Comparison of ENCODE assay signal across 1 cellular context in genomic region chr6:136550330-136551071, GRCh38.
TF ChIP-seq lines count a peak whose summit lies in the region.

Gene MAP7, minus strand, starts transcription at chr6:136550422. Its CDS starts 14 bp downstream, at chr6:136550408.

TF ChIP-seq in K562, 482 proteins besides CTCF, POLR2A, EP300 and RAD21 (continued from another document and continues in another):
- TF ChIP-seq ZNF407 (IDR thresholded peaks at IDR 0.05; ENCODE audit: low read depth) (no peak), COPS2 (conservative IDR thresholded peaks at IDR 0.05) (no peak), CBFB (CRISPR knock-in tag; IDR thresholded peaks at IDR 0.05) (no peak), HDAC3 (IDR thresholded peaks at IDR 0.05; ENCODE audit: borderline replicate concordance, partially characterized antibody) (no peak), MTA1 (IDR thresholded peaks at IDR 0.05; ENCODE audit: borderline replicate concordance) (0 out of 2 replicates have a peak, but pooled peaks have one; percentile 36), TCF3 (CRISPR knock-in tag; IDR thresholded peaks at IDR 0.05) (peak; percentile 48; the same call in 1 of the 2 replicates), USF1 (CRISPR knock-in tag; IDR thresholded peaks at IDR 0.05) (0 out of 2 replicates have a peak, but pooled peaks have one; percentile 9), SPI1 (IDR thresholded peaks at IDR 0.05; ENCODE audit: borderline replicate concordance, low read depth, low read length) (no peak), USF2 (CRISPR knock-in tag; IDR thresholded peaks at IDR 0.05) (peak; percentile 14; the same call in 1 of the 2 replicates), MEIS2 (IDR thresholded peaks at IDR 0.05; ENCODE audit: partially characterized antibody) (peak; percentile 8), SMARCB1 (IDR thresholded peaks at IDR 0.05; ENCODE audit: insufficient read length, low read depth) (no peak), MYC (IDR thresholded peaks at IDR 0.05; ENCODE audit: low read depth, low read length) (no peak; the same call in 1 of the 2 replicates), MYC (CRISPR knock-in tag; IDR thresholded peaks at IDR 0.05; ENCODE audit: borderline replicate concordance, low read depth) (no peak), KDM2B (CRISPR knock-in tag; IDR thresholded peaks at IDR 0.05) (no peak), ELK3 (CRISPR knock-in tag; IDR thresholded peaks at IDR 0.05) (no peak), RBM39 (optimal IDR thresholded peaks at IDR 0.05; ENCODE audit: low read depth, low read length) (no peak), SMAD1 (IDR thresholded peaks at IDR 0.05; ENCODE audit: low read depth, low read length, partially characterized antibody) (no peak), ATF6 (CRISPR knock-in tag; IDR thresholded peaks at IDR 0.05) (peak; percentile 62; the same call in 1 of the 2 replicates), RBFOX2 (IDR thresholded peaks at IDR 0.05; ENCODE audit: low read depth, low read length) (peak; percentile 77), RBM25 (IDR thresholded peaks at IDR 0.05; ENCODE audit: low read depth, low read length, severe bottlenecking) (peak; percentile 35), SRSF9 (IDR thresholded peaks at IDR 0.05; ENCODE audit: borderline replicate concordance, low read depth, low read length) (no peak), KLF13 (tag; IDR thresholded peaks at IDR 0.05; ENCODE audit: borderline replicate concordance, low read depth) (peak; percentile 79), ZC3H8 (IDR thresholded peaks at IDR 0.05) (no peak), ZNF133 (CRISPR knock-in tag; IDR thresholded peaks at IDR 0.05) (no peak), ETV1 (tag; conservative IDR thresholded peaks at IDR 0.05; ENCODE audit: low read depth) (peak; percentile 62), U2AF1 (optimal IDR thresholded peaks at IDR 0.05; ENCODE audit: low read depth, low read length) (no peak), GTF2F1 (IDR thresholded peaks at IDR 0.05; ENCODE audit: low read depth, low read length) (no peak), MCM2 (IDR thresholded peaks at IDR 0.05; ENCODE audit: low read depth) (no peak), THRAP3 (IDR thresholded peaks at IDR 0.05; ENCODE audit: borderline replicate concordance) (no peak), E2F4 (CRISPR knock-in tag; IDR thresholded peaks at IDR 0.05; ENCODE audit: low read depth) (no peak), MECOM (CRISPR knock-in tag; IDR thresholded peaks at IDR 0.05) (peak; percentile 52; the same call in 1 of the 2 replicates), MEF2A (IDR thresholded peaks at IDR 0.05; ENCODE audit: control insufficient read depth, low read depth, low read length) (no peak), ZNF41 (CRISPR knock-in tag; conservative IDR thresholded peaks at IDR 0.05) (no peak), HMGXB4 (CRISPR knock-in tag; IDR thresholded peaks at IDR 0.05) (peak; percentile 72; the same call in 1 of the 2 replicates), MXD1 (CRISPR knock-in tag; IDR thresholded peaks at IDR 0.05; ENCODE audit: borderline replicate concordance, poor library complexity, severe bottlenecking) (no peak), ZNF280A (IDR thresholded peaks at IDR 0.05; ENCODE audit: low read depth, partially characterized antibody) (no peak), AFF4 (CRISPR knock-in tag; IDR thresholded peaks at IDR 0.05) (peak; percentile 71; the same call in 1 of the 2 replicates), NR2F6 (CRISPR knock-in tag; IDR thresholded peaks at IDR 0.05) (no peak)
